17 cellular contexts compared by ENCODE assay signal in genomic region chr16:48834576-48834975, GRCh38.
"Had no signal": no experiment of that assay in that cellular context is flagged by ENCODE, and none has a peak within 500 bp of the region (broad histone marks: within the 10 kb centered on the region; RNA-seq: fewer than 3 reads in every experiment).

No MANE protein-coding gene starts in this region.

- H3K9me3 ChIP-seq: body of pancreas, heart left ventricle, lower lobe of right lung, prostate gland, suprapubic skin had no signal

- H3K4me3 ChIP-seq: body of pancreas, heart left ventricle, lower lobe of right lung, prostate gland, suprapubic skin had no signal

- H3K36me3 ChIP-seq: heart left ventricle, lower lobe of right lung, prostate gland, suprapubic skin had no signal

- H3K4me1 ChIP-seq: body of pancreas, heart left ventricle, lower lobe of right lung, prostate gland, suprapubic skin had no signal

- DNase-seq: activated CD4-positive, alpha-beta T cell treated with anti-CD3 and anti-CD28 coated beads, Interleukin-2, amount 10 ng/mL, durations not matched to agents 24 days and 14 days; activated CD4-positive, CD25-positive, alpha-beta regulatory T cell; activated CD8-positive, alpha-beta memory T cell treated with anti-CD3 and anti-CD28 coated beads, Interleukin-2, amount 50 U/mL, for 48 hours; activated gamma-delta T cell; activated T-cell treated with anti-CD3 and anti-CD28 coated beads, Interleukin-2, amount 50 U/mL, for 72 hours; amniotic stem cell; body of pancreas; caudate nucleus; cortex of kidney; effector CD8-positive, alpha-beta T cell; heart left ventricle; left cardiac atrium; lower lobe of right lung; right cardiac atrium; trophoblast cell had no signal

- H3K27me3 ChIP-seq: body of pancreas, suprapubic skin had no signal

- ATAC-seq: activated T-cell treated with anti-CD3 and anti-CD28 coated beads, Interleukin-2, amount 50 U/mL, for 72 hours; body of pancreas; heart left ventricle; left cardiac atrium; lower lobe of right lung; right cardiac atrium had no signal

- H3K27ac ChIP-seq: body of pancreas, heart left ventricle, lower lobe of right lung, prostate gland, suprapubic skin had no signal
